In the genomic region with DNA sequence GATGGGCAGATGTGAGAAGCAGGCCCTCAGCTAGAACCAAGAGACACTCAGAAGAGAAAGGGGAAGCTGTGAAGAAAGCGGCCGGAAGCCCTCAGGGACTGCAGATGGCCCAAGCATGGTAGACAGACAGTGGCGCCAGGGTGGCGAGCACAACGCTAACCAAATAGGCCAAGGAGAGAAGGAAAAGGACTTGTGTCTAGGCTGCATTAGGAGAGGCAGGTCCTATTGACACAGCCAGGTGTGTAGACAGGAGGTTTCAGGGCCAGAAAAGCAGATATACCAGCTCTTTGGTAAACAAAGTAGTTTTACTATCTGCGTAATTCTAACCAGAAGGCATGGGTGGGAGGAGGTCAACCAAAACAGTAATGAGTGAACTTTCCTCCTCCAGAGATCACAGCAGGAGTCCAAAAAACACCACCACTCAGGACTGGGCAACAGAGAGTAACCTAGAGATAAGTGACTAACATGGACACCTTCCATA, we compare ENCODE assay signal across 18 cellular contexts. TPM values are rescaled to one million over a fixed set of nuclear protein-coding genes. Genes with fewer than 3 reads are reported as not detected.
DNase-seq lines count a peak whose midpoint lies in the region; ATAC-seq and TF ChIP-seq lines count a peak whose summit lies in the region.
"Had no signal": no experiment of that assay in that cellular context is flagged by ENCODE, and none has a peak within 500 bp of the region (broad histone marks: within the 10 kb centered on the region; RNA-seq: fewer than 3 reads in every experiment).

No MANE protein-coding gene starts in this region.

- TF ChIP-seq CTCF in Caco-2 (IDR thresholded peaks at IDR 0.05; ENCODE audit: insufficient read depth in 1 of 2, low read depth in 1 of 2, low read length in 1 of 2, severe bottlenecking in 1 of 2, unreplicated experiment in 1 of 2) (no peak), Loucy (conservative IDR thresholded peaks at IDR 0.05; ENCODE audit: low read length) (no peak), activated B cell treated with CpG ODN at 0.5 μM for 24 hours (IDR thresholded peaks at IDR 0.05) (no peak)

- no peak overlapping the region for H2AFZ ChIP-seq in Loucy (ENCODE audit: low read length)

- no peaks in the 10 kb centered on the region for H3K79me2 ChIP-seq in Loucy (ENCODE audit: insufficient read depth, low read length)

- H4K20me1 ChIP-seq in Loucy (ENCODE audit: insufficient read depth, low read length, poor library complexity, severe bottlenecking) = no peaks in the 10 kb centered on the region

- H3K9me2 ChIP-seq in Loucy (replicated peaks; ENCODE audit: low read depth, low read length) = no peaks in the 10 kb centered on the region

- H3K4me1 ChIP-seq in Caco-2 = peaks cover 13% of the 10 kb centered on the region
- peaks cover 53% of the 10 kb centered on the region for H3K4me1 ChIP-seq in Loucy (ENCODE audit: insufficient read depth, low read length, poor library complexity, severe bottlenecking)
- H3K4me1 ChIP-seq: sigmoid colon, SJSA1 had no signal

- POLR2A ChIA-PET in Caco-2 (lab: Charles Lee) = no interaction called here
- POLR2A ChIA-PET in activated B cell treated with CpG ODN at 0.5 μM for 24 hours (lab: Charles Lee) = no interaction called here
- POLR2A ChIA-PET in HEK293T (lab: Yijun Ruan, JAX) = interaction anchor here (1.1 kb wide), 1 partner anchor 276 kb away, joined by 4 read pairs; the partner anchor contains the start of gene BCLAF1

- H3K4me3 ChIP-seq in Caco-2 (ENCODE audit: low read depth, low read length) = no peak overlapping the region
- H3K4me3 ChIP-seq in Loucy (ENCODE audit: low read length, poor library complexity, severe bottlenecking) = peak overlapping the region; percentile 29
- H3K4me3 ChIP-seq: esophagus squamous epithelium, sigmoid colon, SJSA1 had no signal

- H3K4me1 Mint-ChIP-seq in Caco-2 (ENCODE audit: low read depth, unreplicated experiment) = peaks cover 17% of the 10 kb centered on the region
- H3K4me1 Mint-ChIP-seq in activated B cell treated with CpG ODN at 0.5 μM for 24 hours = peaks cover 9% of the 10 kb centered on the region
- peaks cover 8 to 23% (median 17%) of the 10 kb centered on the region in 3 donors for H3K4me1 Mint-ChIP-seq in naive B cell

- peaks cover 7% of the 10 kb centered on the region for H3F3A ChIP-seq in Loucy (ENCODE audit: low read depth)

- no peaks in the 10 kb centered on the region for H3K27me3 ChIP-seq in Caco-2 (replicated peaks; ENCODE audit: control insufficient read depth, insufficient read depth, low read length)
- H3K27me3 ChIP-seq in Loucy (ENCODE audit: insufficient read depth, low read length, poor library complexity, severe bottlenecking) = peaks cover 85% of the 10 kb centered on the region
- H3K27me3 ChIP-seq: esophagus squamous epithelium, sigmoid colon, SJSA1 had no signal

- H3K27me3 Mint-ChIP-seq in Caco-2 (ENCODE audit: insufficient read depth, unreplicated experiment) = no peaks in the 10 kb centered on the region
- H3K27me3 Mint-ChIP-seq in activated B cell treated with CpG ODN at 0.5 μM for 24 hours = no peaks in the 10 kb centered on the region
- H3K27me3 Mint-ChIP-seq in naive B cell = no peaks in the 10 kb centered on the region
- H3K27me3 Mint-ChIP-seq: CD4-positive, alpha-beta memory T cell had no signal

- H3K4me3 Mint-ChIP-seq in Caco-2 (ENCODE audit: unreplicated experiment) = no peak overlapping the region
- no peak overlapping the region for H3K4me3 Mint-ChIP-seq in activated B cell treated with CpG ODN at 0.5 μM for 24 hours
- peak overlapping the region in 5 of 8 donors; percentile 27 to 86 (median 61) for H3K4me3 Mint-ChIP-seq in naive B cell
- H3K4me3 Mint-ChIP-seq: mesothelial cell of epicardium had no signal

- H3K36me3 ChIP-seq in Caco-2 (ENCODE audit: control insufficient read depth, insufficient read depth, low read length) (no peaks in the 10 kb centered on the region), Loucy (ENCODE audit: insufficient read depth, low read length) (no peaks in the 10 kb centered on the region)

- intact Hi-C loops in Caco-2 (cut with micrococcal nuclease; ENCODE audit: unreplicated experiment) (no loop called here), activated B cell treated with CpG ODN at 0.5 μM for 24 hours (cut with micrococcal nuclease) (no loop called here)

- peak overlapping the region; percentile 53 for H3K4me2 ChIP-seq in Loucy (ENCODE audit: low read depth, low read length, poor library complexity, severe bottlenecking)

- no TSS peak for BruUV-seq in Caco-2 (replicated peaks; lab: Mats Ljungman, UMichigan)

- ATAC-seq in activated B cell treated with CpG ODN at 0.5 μM for 24 hours (ENCODE audit: low read depth) (peak; percentile 52), naive B cell (ENCODE audit: low read depth in 2 of 2) (peak; percentile 83 to 84)

- peak overlapping the region; percentile 26 for H3K9ac ChIP-seq in Loucy (ENCODE audit: low read depth, low read length, poor library complexity, severe bottlenecking)

- H3K9me3 Mint-ChIP-seq in Caco-2 (ENCODE audit: unreplicated experiment) (peaks cover 24% of the 10 kb centered on the region), activated B cell treated with CpG ODN at 0.5 μM for 24 hours (peaks cover 6% of the 10 kb centered on the region), naive B cell (peaks cover 4 to 12% (median 7%) of the 10 kb centered on the region in 7 donors)

- H3K36me3 Mint-ChIP-seq in Caco-2 (ENCODE audit: insufficient read depth, unreplicated experiment) (no peaks in the 10 kb centered on the region), activated B cell treated with CpG ODN at 0.5 μM for 24 hours (ENCODE audit: low read depth) (peaks cover 80% of the 10 kb centered on the region), naive B cell (peaks cover 35 to 47% of the 10 kb centered on the region in 2 donors)

- peak overlapping the region; percentile 53 for H3K27ac Mint-ChIP-seq in Caco-2 (ENCODE audit: unreplicated experiment)
- H3K27ac Mint-ChIP-seq in activated B cell treated with CpG ODN at 0.5 μM for 24 hours = no peak overlapping the region
- peak overlapping the region in 5 of 6 donors; percentile 12 to 57 (median 34) for H3K27ac Mint-ChIP-seq in naive B cell
- H3K27ac Mint-ChIP-seq: mesothelial cell of epicardium had no signal

- DNase-seq in Caco-2 (peak in 1 of 2 experiments; percentile 32), activated B cell treated with CpG ODN at 0.5 μM for 24 hours (no peak), naive B cell (peak; percentile 16), HEK293T (ENCODE audit: extremely low spot score) (no peak), DMS 273 (lab: John Stamatoyannopoulos, UW; ENCODE audit: unreplicated experiment) (no peak), nucleus accumbens (lab: John Stamatoyannopoulos, UW) (no peak), OCI-M2 (lab: John Stamatoyannopoulos, UW; ENCODE audit: unreplicated experiment) (no peak)
- DNase-seq: activated CD4-positive, CD25-positive, alpha-beta regulatory T cell; CD4-positive, alpha-beta memory T cell; cerebellar nuclear complex; esophagus squamous epithelium; Karpas-422; NCI-H226; sigmoid colon; substantia nigra had no signal

- H3K9me3 ChIP-seq in Caco-2 (peaks cover 5% of the 10 kb centered on the region; the same call in 1 of the 2 replicates), Loucy (ENCODE audit: insufficient read depth, low read depth, low read length) (peaks cover 19% of the 10 kb centered on the region)
- H3K9me3 ChIP-seq: sigmoid colon, SJSA1 had no signal

- CTCF ChIA-PET in Caco-2 (lab: Charles Lee) (interaction anchor here (1.2 to 1.5 kb wide), 2 partner anchors 16 to 226 kb away, joined by 4 read pairs; partner anchors contain the start of genes MAP3K5 and MAP7), activated B cell treated with CpG ODN at 0.5 μM for 24 hours (lab: Charles Lee) (no interaction called here), HEK293T (lab: Yijun Ruan, JAX) (no interaction called here)

TF ChIP-seq in HEK293T, 16 proteins besides CTCF, POLR2A, EP300 and RAD21:
- TF ChIP-seq ZNF384 (IDR thresholded peaks at IDR 0.05) (no peak), ELF4 (IDR thresholded peaks at IDR 0.05) (no peak), CTBP1 (IDR thresholded peaks at IDR 0.05; ENCODE audit: borderline replicate concordance) (no peak), LEF1 (IDR thresholded peaks at IDR 0.05; ENCODE audit: borderline replicate concordance) (no peak), HDGF (IDR thresholded peaks at IDR 0.05; ENCODE audit: borderline replicate concordance) (no peak), FOXA1 (IDR thresholded peaks at IDR 0.05) (no peak)

RNA-seq across cellular contexts. Expression of gene MAP7, which starts 15.8 kb away (rescaled TPM):
- total RNA-seq in Caco-2 (2022) (55.3 and 57.4 TPM in 2 replicates), activated B cell treated with CpG ODN at 0.5 μM for 24 hours (0.35 and 0.56 TPM in 2 replicates)
- polyA plus RNA-seq in naive B cell (ENCODE audit: low read depth in 6 of 6) = under 1 TPM in 4 of 6 donors, not detected in 2; 0.19 to 0.71 (median 0.32) TPM

Comparison
In these comparisons a context has a peak if more than half of its experiments do, and no peak if none do; other contexts are left out.
1. H3K4me3 Mint-ChIP-seq: peak in naive B cell (5 of 8); none in Caco-2 (single experiment) and activated B cell treated with CpG ODN at 0.5 μM for 24 hours (single experiment).
2. RNA of gene MAP7, which starts 15.8 kb away (total RNA-seq): 55.3 to 57.4 TPM in Caco-2; 0.35 to 0.56 TPM in activated B cell treated with CpG ODN at 0.5 μM for 24 hours; every median in the first group is over 10 times any median in the second.